ENCODE assay signal across 24 cellular contexts in the genomic region with DNA sequence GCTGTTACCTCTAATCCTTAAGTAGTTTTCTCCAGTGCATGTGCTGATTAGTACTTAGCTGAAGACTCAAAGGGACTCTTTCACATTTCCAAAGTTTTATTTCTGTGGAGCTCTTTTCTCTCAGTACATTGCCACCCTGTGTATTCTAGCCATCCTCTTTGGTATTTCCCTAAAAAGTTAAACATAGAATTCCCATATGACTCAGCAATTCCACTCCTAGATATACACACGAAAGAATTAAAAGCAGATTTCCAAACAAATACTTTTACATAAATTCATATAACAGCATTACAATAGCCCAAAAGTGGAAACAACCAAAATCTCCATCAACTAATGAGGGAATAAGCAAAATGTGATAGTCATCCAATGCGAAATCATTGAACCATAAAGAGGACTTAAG. TPM values are rescaled to one million over a fixed set of nuclear protein-coding genes. Genes with fewer than 3 reads are reported as not detected.
"Had no signal": no experiment of that assay in that cellular context is flagged by ENCODE, and none has a peak within 500 bp of the region (broad histone marks: within the 10 kb centered on the region; RNA-seq: fewer than 3 reads in every experiment).

No MANE protein-coding gene starts in this region.

- H3K4me3 ChIP-seq: ovary, prostate gland, right atrium auricular region, thoracic aorta, vagina had no signal

- DNase-seq: activated B cell treated with CpG ODN at 0.5 μM for 24 hours; activated CD4-positive, alpha-beta memory T cell treated with anti-CD3 and anti-CD28 coated beads for 36 hours; activated CD4-positive, alpha-beta T cell treated with anti-CD3 and anti-CD28 coated beads for 36 hours; activated effector memory CD4-positive, alpha-beta T cell treated with Interleukin-2 at 50 U/mL for 16 hours; activated naive CD4-positive, alpha-beta T cell treated with anti-CD3 and anti-CD28 coated beads, Interleukin-2, amount 10 ng/mL, durations not matched to agents 7 days and 5 days; activated naive CD8-positive, alpha-beta T cell treated with anti-CD3 and anti-CD28 coated beads, Interleukin-2, amount 50 U/mL, for 24 hours; activated T-cell treated with anti-CD3 and anti-CD28 coated beads, Interleukin-2, amount 50 U/mL, for 72 hours; aorta; caudate nucleus; dermis blood vessel endothelial cell; effector CD8-positive, alpha-beta T cell; foreskin melanocyte; hippocampal formation; kidney glomerular epithelial cell; left ventricle myocardium superior; ovary; stimulated activated CD4-positive, alpha-beta T cell treated with anti-CD3 and anti-CD28 coated beads, Interleukin-4, amount 100 ng/mL, for 24 hours; stimulated activated naive CD4-positive, alpha-beta T cell treated with Interleukin-2 at 50 U/mL for 16 hours; T-helper 17 cell had no signal

- H3K36me3 ChIP-seq: neutrophil, ovary, prostate gland, right atrium auricular region, thoracic aorta, vagina had no signal

- H3K27me3 ChIP-seq: neutrophil, ovary, right atrium auricular region, vagina had no signal

- H3K4me1 ChIP-seq: prostate gland, right atrium auricular region, vagina had no signal

- H3K27ac ChIP-seq: neutrophil, ovary, prostate gland, right atrium auricular region, thoracic aorta, vagina had no signal

- H3K9me3 ChIP-seq: neutrophil, ovary, prostate gland, right atrium auricular region, thoracic aorta, vagina had no signal

RNA-seq across cellular contexts. Expression of gene NOVA1, which starts 8.9 kb away (rescaled TPM):
- total RNA-seq: activated B cell treated with CpG ODN at 0.5 μM for 24 hours; activated CD4-positive, alpha-beta memory T cell treated with anti-CD3 and anti-CD28 coated beads for 36 hours had no signal
